In genomic region chr2:226965376-226965775, GRCh38 we compare ENCODE assay signal across 30 cellular contexts.
"Had no signal": no experiment of that assay in that cellular context is flagged by ENCODE, and none has a peak within 500 bp of the region (broad histone marks: within the 10 kb centered on the region; RNA-seq: fewer than 3 reads in every experiment).

No MANE protein-coding gene starts in this region.

- H3K27ac Mint-ChIP-seq: activated CD4-positive, alpha-beta memory T cell treated with anti-CD3 and anti-CD28 coated beads, Interleukin-2, amount 10 ng/mL, durations not matched to agents 7 days and 5 days; activated CD4-positive, alpha-beta T cell treated with anti-CD3 and anti-CD28 coated beads, Interleukin-2, amount 10 ng/mL, durations not matched to agents 7 days and 5 days; activated naive CD4-positive, alpha-beta T cell treated with anti-CD3 and anti-CD28 coated beads, Interleukin-2, amount 10 ng/mL, durations not matched to agents 7 days and 5 days; activated naive CD4-positive, alpha-beta T cell treated with anti-CD3 and anti-CD28 coated beads, Interleukin-2, amount 50 U/mL, for 72 hours; activated naive CD8-positive, alpha-beta T cell treated with anti-CD3 and anti-CD28 coated beads, Interleukin-2, amount 10 ng/mL, durations not matched to agents 7 days and 5 days; activated T-cell treated with anti-CD3 and anti-CD28 coated beads, Interleukin-2, amount 50 U/mL, for 24 hours; activated T-cell treated with anti-CD3 and anti-CD28 coated beads, Interleukin-2, amount 50 U/mL, for 72 hours; effector memory CD8-positive, alpha-beta T cell had no signal

- H3K4me1 ChIP-seq: esophagus squamous epithelium had no signal

- H3K36me3 ChIP-seq: ascending aorta, brain microvascular endothelial cell, esophagus squamous epithelium had no signal

- DNase-seq: activated CD4-positive, alpha-beta memory T cell treated with anti-CD3 and anti-CD28 coated beads, Interleukin-2, amount 10 ng/mL, durations not matched to agents 7 days and 5 days; activated CD4-positive, alpha-beta T cell treated with anti-CD3 and anti-CD28 coated beads for 4 hours; activated CD4-positive, alpha-beta T cell treated with anti-CD3 and anti-CD28 coated beads, Interleukin-2, amount 10 ng/mL, durations not matched to agents 7 days and 5 days; activated CD4-positive, alpha-beta T cell treated with anti-CD3 and anti-CD28 coated beads, Interleukin-2, amount 50 U/mL, for 4 hours; activated CD4-positive, CD25-positive, alpha-beta regulatory T cell; activated CD4-positive, CD25-positive, alpha-beta regulatory T cell treated with anti-CD3 and anti-CD28 coated beads, Interleukin-2, amount 50 U/mL, for 72 hours; activated CD8-positive, alpha-beta memory T cell treated with anti-CD3 and anti-CD28 coated beads, Interleukin-2, amount 50 U/mL, for 48 hours; activated gamma-delta T cell; activated naive CD4-positive, alpha-beta T cell; activated naive CD4-positive, alpha-beta T cell treated with anti-CD3 and anti-CD28 coated beads, Interleukin-2, amount 10 ng/mL, durations not matched to agents 7 days and 5 days; activated naive CD8-positive, alpha-beta T cell treated with anti-CD3 and anti-CD28 coated beads, Interleukin-2, amount 10 ng/mL, durations not matched to agents 7 days and 5 days; activated T-cell treated with anti-CD3 and anti-CD28 coated beads for 4 hours; activated T-cell treated with anti-CD3 and anti-CD28 coated beads, Interleukin-2, amount 50 U/mL, for 24 hours; activated T-cell treated with anti-CD3 and anti-CD28 coated beads, Interleukin-2, amount 50 U/mL, for 72 hours; brain microvascular endothelial cell; caudate nucleus; cortex of kidney; dermis blood vessel endothelial cell; effector CD4-positive, alpha-beta T cell; effector memory CD8-positive, alpha-beta T cell; esophagus squamous epithelium; foreskin fibroblast; head of caudate nucleus; T-helper 2 cell had no signal

- H3K4me3 ChIP-seq: ascending aorta, esophagus squamous epithelium had no signal

- H3K36me3 Mint-ChIP-seq: activated naive CD4-positive, alpha-beta T cell treated with anti-CD3 and anti-CD28 coated beads, Interleukin-2, amount 10 ng/mL, durations not matched to agents 7 days and 5 days; activated naive CD4-positive, alpha-beta T cell treated with anti-CD3 and anti-CD28 coated beads, Interleukin-2, amount 50 U/mL, for 72 hours had no signal

- H3K27ac ChIP-seq: ascending aorta, brain microvascular endothelial cell, epithelial cell of prostate, esophagus squamous epithelium had no signal

- H3K4me3 Mint-ChIP-seq: activated CD4-positive, alpha-beta memory T cell treated with anti-CD3 and anti-CD28 coated beads, Interleukin-2, amount 10 ng/mL, durations not matched to agents 7 days and 5 days; activated CD4-positive, alpha-beta T cell treated with anti-CD3 and anti-CD28 coated beads, Interleukin-2, amount 10 ng/mL, durations not matched to agents 7 days and 5 days; activated naive CD4-positive, alpha-beta T cell treated with anti-CD3 and anti-CD28 coated beads, Interleukin-2, amount 10 ng/mL, durations not matched to agents 7 days and 5 days; activated naive CD8-positive, alpha-beta T cell treated with anti-CD3 and anti-CD28 coated beads, Interleukin-2, amount 10 ng/mL, durations not matched to agents 7 days and 5 days; activated T-cell treated with anti-CD3 and anti-CD28 coated beads, Interleukin-2, amount 50 U/mL, for 24 hours; activated T-cell treated with anti-CD3 and anti-CD28 coated beads, Interleukin-2, amount 50 U/mL, for 72 hours; effector memory CD8-positive, alpha-beta T cell had no signal

- FAIRE-seq: colon, endothelial cell of umbilical vein, frontal cortex had no signal

- H3K9me3 Mint-ChIP-seq: activated CD4-positive, alpha-beta memory T cell treated with anti-CD3 and anti-CD28 coated beads, Interleukin-2, amount 10 ng/mL, durations not matched to agents 7 days and 5 days; activated CD4-positive, alpha-beta T cell treated with anti-CD3 and anti-CD28 coated beads, Interleukin-2, amount 10 ng/mL, durations not matched to agents 7 days and 5 days; activated naive CD4-positive, alpha-beta T cell treated with anti-CD3 and anti-CD28 coated beads, Interleukin-2, amount 50 U/mL, for 72 hours; activated naive CD8-positive, alpha-beta T cell treated with anti-CD3 and anti-CD28 coated beads, Interleukin-2, amount 10 ng/mL, durations not matched to agents 7 days and 5 days; activated T-cell treated with anti-CD3 and anti-CD28 coated beads, Interleukin-2, amount 50 U/mL, for 72 hours; effector memory CD8-positive, alpha-beta T cell had no signal

- H3K9me3 ChIP-seq: ascending aorta, esophagus squamous epithelium had no signal

- H3K27me3 Mint-ChIP-seq: activated CD4-positive, alpha-beta memory T cell treated with anti-CD3 and anti-CD28 coated beads, Interleukin-2, amount 10 ng/mL, durations not matched to agents 7 days and 5 days; activated CD4-positive, alpha-beta T cell treated with anti-CD3 and anti-CD28 coated beads, Interleukin-2, amount 10 ng/mL, durations not matched to agents 7 days and 5 days; activated naive CD4-positive, alpha-beta T cell treated with anti-CD3 and anti-CD28 coated beads, Interleukin-2, amount 10 ng/mL, durations not matched to agents 7 days and 5 days; activated naive CD8-positive, alpha-beta T cell treated with anti-CD3 and anti-CD28 coated beads, Interleukin-2, amount 10 ng/mL, durations not matched to agents 7 days and 5 days; activated T-cell treated with anti-CD3 and anti-CD28 coated beads, Interleukin-2, amount 50 U/mL, for 24 hours; effector memory CD8-positive, alpha-beta T cell had no signal

- ATAC-seq: activated naive CD4-positive, alpha-beta T cell treated with anti-CD3 and anti-CD28 coated beads, Interleukin-2, amount 50 U/mL, for 72 hours; activated T-cell treated with anti-CD3 and anti-CD28 coated beads, Interleukin-2, amount 50 U/mL, for 72 hours; effector memory CD8-positive, alpha-beta T cell had no signal

- H3K27me3 ChIP-seq: ascending aorta, brain microvascular endothelial cell, esophagus squamous epithelium had no signal
